Comparison of ENCODE assay signal across 1 cellular context in genomic region chr17:15257316-15257925, GRCh38.
TF ChIP-seq lines count a peak whose summit lies in the region.

No MANE protein-coding gene starts in this region.

TF ChIP-seq in K562, 482 proteins besides CTCF, POLR2A, EP300 and RAD21 (continued from another document and continues in another):
- no peak for TF ChIP-seq ZNF280B (CRISPR knock-in tag; IDR thresholded peaks at IDR 0.05)
- TF ChIP-seq KLF6 (CRISPR knock-in tag; IDR thresholded peaks at IDR 0.05; ENCODE audit: borderline replicate concordance), result no peak
- TF ChIP-seq ZNF707 (CRISPR knock-in tag; conservative IDR thresholded peaks at IDR 0.05), result no peak
- 0 out of 2 replicates have a peak, but pooled peaks have one; percentile 20 for TF ChIP-seq FOSL1 (tag; conservative IDR thresholded peaks at IDR 0.05)
- TF ChIP-seq CTBP1 (IDR thresholded peaks at IDR 0.05; ENCODE audit: borderline replicate concordance), result peak; percentile 39; the same call in 1 of the 2 replicates
- no peak for TF ChIP-seq SMARCB1 (IDR thresholded peaks at IDR 0.05; ENCODE audit: insufficient read length, low read depth)
- TF ChIP-seq CREBBP (IDR thresholded peaks at IDR 0.05; ENCODE audit: low read depth, low read length), result no peak
- no peak for TF ChIP-seq TCFL5 (CRISPR knock-in tag; conservative IDR thresholded peaks at IDR 0.05)
- TF ChIP-seq IRF9 (tag; IDR thresholded peaks at IDR 0.05), result no peak
- TF ChIP-seq RBM22 (IDR thresholded peaks at IDR 0.05; ENCODE audit: low read depth, low read length, poor library complexity, severe bottlenecking), result no peak
- TF ChIP-seq JUND (IDR thresholded peaks at IDR 0.05; ENCODE audit: borderline replicate concordance, low read depth, low read length), result 0 out of 2 replicates have a peak, but pooled peaks have one; percentile 4
- peak; percentile 48; the same call in 1 of the 3 replicates for TF ChIP-seq JUND (tag; IDR thresholded peaks at IDR 0.05; ENCODE audit: borderline replicate concordance, low read depth, low read length)
- no peak for TF ChIP-seq MYNN (IDR thresholded peaks at IDR 0.05)
- TF ChIP-seq MYNN (CRISPR knock-in tag; IDR thresholded peaks at IDR 0.05), result no peak
- no peak for TF ChIP-seq HCFC1 (IDR thresholded peaks at IDR 0.05; ENCODE audit: low read depth, low read length)
- TF ChIP-seq ZNF217 (CRISPR knock-in tag; IDR thresholded peaks at IDR 0.05), result no peak
- TF ChIP-seq RFX7 (CRISPR knock-in tag; IDR thresholded peaks at IDR 0.05), result no peak
- TF ChIP-seq PBX2 (CRISPR knock-in tag; IDR thresholded peaks at IDR 0.05; ENCODE audit: low read depth), result no peak
- TF ChIP-seq PBX2 (tag; conservative IDR thresholded peaks at IDR 0.05; ENCODE audit: low read depth), result no peak
- no peak for TF ChIP-seq MBD1 (CRISPR knock-in tag; IDR thresholded peaks at IDR 0.05)
- TF ChIP-seq FOXA3 (CRISPR knock-in tag; conservative IDR thresholded peaks at IDR 0.05 in 1 of 2, IDR thresholded peaks at IDR 0.05 in 1 of 2), result no peak
- no peak for TF ChIP-seq MED1 (CRISPR knock-in tag; IDR thresholded peaks at IDR 0.05; ENCODE audit: borderline replicate concordance)
- TF ChIP-seq PRDM10 (IDR thresholded peaks at IDR 0.05; ENCODE audit: partially characterized antibody), result no peak
- no peak for TF ChIP-seq ZNF140 (CRISPR knock-in tag; IDR thresholded peaks at IDR 0.05)
- TF ChIP-seq ETV6 (IDR thresholded peaks at IDR 0.05; ENCODE audit: borderline replicate concordance in 1 of 2, low read depth in 2 of 2, low read length in 1 of 2), result no peak
- no peak for TF ChIP-seq ETV6 (CRISPR knock-in tag; IDR thresholded peaks at IDR 0.05; ENCODE audit: borderline replicate concordance)
- TF ChIP-seq ZC3H11A (IDR thresholded peaks at IDR 0.05; ENCODE audit: low read depth, low read length), result no peak
- no peak for TF ChIP-seq ZNF133 (CRISPR knock-in tag; IDR thresholded peaks at IDR 0.05)
- TF ChIP-seq THRA (IDR thresholded peaks at IDR 0.05), result no peak
- no peak for TF ChIP-seq FOXP4 (CRISPR knock-in tag; IDR thresholded peaks at IDR 0.05; ENCODE audit: borderline replicate concordance)
- no peak for TF ChIP-seq POU5F1 (IDR thresholded peaks at IDR 0.05; ENCODE audit: borderline replicate concordance, low read depth, low read length, partially characterized antibody)
- peak; percentile 57; the same call in 1 of the 2 replicates for TF ChIP-seq GABPA (tag; conservative IDR thresholded peaks at IDR 0.05; ENCODE audit: low read depth)
- TF ChIP-seq CHCHD3 (CRISPR knock-in tag; IDR thresholded peaks at IDR 0.05), result no peak
- no peak for TF ChIP-seq ZBTB17 (CRISPR knock-in tag; IDR thresholded peaks at IDR 0.05)
- TF ChIP-seq KHSRP (IDR thresholded peaks at IDR 0.05), result no peak
- TF ChIP-seq TFAM (CRISPR knock-in tag; conservative IDR thresholded peaks at IDR 0.05), result no peak
- TF ChIP-seq E2F8 (IDR thresholded peaks at IDR 0.05; ENCODE audit: low read depth, partially characterized antibody), result no peak
- no peak for TF ChIP-seq GTF2F1 (IDR thresholded peaks at IDR 0.05; ENCODE audit: low read depth, low read length)
- TF ChIP-seq NFXL1 (CRISPR knock-in tag; IDR thresholded peaks at IDR 0.05), result no peak
- no peak for TF ChIP-seq CAMTA2 (CRISPR knock-in tag; conservative IDR thresholded peaks at IDR 0.05)
- no peak for TF ChIP-seq MAFF (IDR thresholded peaks at IDR 0.05; ENCODE audit: low read length)
- TF ChIP-seq HBP1 (CRISPR knock-in tag; IDR thresholded peaks at IDR 0.05), result no peak
- no peak for TF ChIP-seq FOXK1 (CRISPR knock-in tag; IDR thresholded peaks at IDR 0.05; ENCODE audit: borderline replicate concordance)
- no peak for TF ChIP-seq MNT (conservative IDR thresholded peaks at IDR 0.05)
